ENCODE assay signal across 16 cellular contexts in the genomic region with DNA sequence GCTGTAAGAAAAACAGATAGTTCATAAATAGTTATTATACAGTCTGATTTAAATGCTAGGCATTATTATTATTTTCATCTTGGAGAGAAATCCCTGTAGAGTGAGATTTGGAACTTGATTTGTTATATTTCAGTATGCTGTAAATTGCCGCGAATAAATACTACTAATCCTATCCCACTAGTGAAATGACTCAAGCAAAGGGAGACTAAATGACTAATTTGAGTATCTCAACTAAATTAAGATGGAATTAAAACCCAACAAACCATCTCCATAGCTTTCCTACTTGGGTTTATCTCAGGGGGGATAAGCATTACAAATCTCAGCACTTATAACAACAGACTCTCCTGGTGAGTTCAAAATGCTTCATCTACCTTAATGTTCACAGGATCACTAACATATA.
DNase-seq lines count a peak whose midpoint lies in the region; ATAC-seq and TF ChIP-seq lines count a peak whose summit lies in the region.
"Had no signal": no experiment of that assay in that cellular context is flagged by ENCODE, and none has a peak within 500 bp of the region (broad histone marks: within the 10 kb centered on the region; RNA-seq: fewer than 3 reads in every experiment).

No MANE protein-coding gene starts in this region.

- H3K27ac ChIP-seq in DND-41 (ENCODE audit: low read length) (peak overlapping the region; percentile 6), mammary epithelial cell (ENCODE audit: insufficient read depth, low read depth, low read length) (no peak overlapping the region), tibial artery (no peak overlapping the region)
- H3K27ac ChIP-seq: Peyer's patch had no signal

- TF ChIP-seq CTCF in DND-41 (IDR thresholded peaks at IDR 0.05; ENCODE audit: borderline replicate concordance, extremely low read depth, low read length, poor library complexity, severe bottlenecking), result no peak
- TF ChIP-seq CTCF in Loucy (conservative IDR thresholded peaks at IDR 0.05; ENCODE audit: low read length), result no peak
- TF ChIP-seq CTCF in mammary epithelial cell (conservative IDR thresholded peaks at IDR 0.05 in 1 of 2, IDR thresholded peaks at IDR 0.05 in 1 of 2; ENCODE audit: extremely low read depth in 1 of 2, insufficient read depth in 1 of 2, low read depth in 1 of 2, low read length in 2 of 2), result no peak
- TF ChIP-seq CTCF in retinal pigment epithelial cell (conservative IDR thresholded peaks at IDR 0.05; ENCODE audit: low read depth, low read length), result no peak
- no peak for TF ChIP-seq CTCF in tibial artery (IDR thresholded peaks at IDR 0.05)

- H3K9ac ChIP-seq in DND-41 (ENCODE audit: low read depth, low read length) (0 out of 2 replicates have a peak overlapping the region, but pooled peaks have one; percentile 69), Loucy (ENCODE audit: low read depth, low read length, poor library complexity, severe bottlenecking) (no peak overlapping the region), mammary epithelial cell (ENCODE audit: insufficient read depth, low read length) (no peak overlapping the region)

- H3K27me3 ChIP-seq in DND-41 (ENCODE audit: insufficient read depth, low read length, poor library complexity) (no peaks in the 10 kb centered on the region), Loucy (ENCODE audit: insufficient read depth, low read length, poor library complexity, severe bottlenecking) (no peaks in the 10 kb centered on the region), mammary epithelial cell (ENCODE audit: insufficient read depth, low read length) (no peaks in the 10 kb centered on the region), tibial artery (no peaks in the 10 kb centered on the region)
- H3K27me3 ChIP-seq: Peyer's patch had no signal

- peaks cover 32% of the 10 kb centered on the region for H3K4me1 ChIP-seq in DND-41 (ENCODE audit: insufficient read depth, low read length)
- peaks cover 67% of the 10 kb centered on the region for H3K4me1 ChIP-seq in Loucy (ENCODE audit: insufficient read depth, low read length, poor library complexity, severe bottlenecking)
- H3K4me1 ChIP-seq in mammary epithelial cell (ENCODE audit: insufficient read depth, low read length), result no peaks in the 10 kb centered on the region
- H3K4me1 ChIP-seq in tibial artery, result no peaks in the 10 kb centered on the region
- H3K4me1 ChIP-seq: Peyer's patch had no signal

- 0 out of 2 replicates have a peak, but pooled peaks cover 7% of the 10 kb centered on the region for H3F3A ChIP-seq in Loucy (ENCODE audit: low read depth)

- H4K20me1 ChIP-seq in DND-41 (ENCODE audit: insufficient read depth, low read length) (no peaks in the 10 kb centered on the region), Loucy (ENCODE audit: insufficient read depth, low read length, poor library complexity, severe bottlenecking) (no peaks in the 10 kb centered on the region), mammary epithelial cell (ENCODE audit: insufficient read depth, low read length) (no peaks in the 10 kb centered on the region)

- no peaks in the 10 kb centered on the region for H3K36me3 Mint-ChIP-seq in stimulated activated effector memory CD8-positive, alpha-beta T cell treated with anti-CD3 and anti-CD28 coated beads, Interleukin-12 subunit alpha, Interleukin-12 subunit beta, amount 100 ng/mL, for 72 hours
- H3K36me3 Mint-ChIP-seq: CD4-positive, alpha-beta memory T cell had no signal

- H3K9me3 Mint-ChIP-seq in stimulated activated effector memory CD8-positive, alpha-beta T cell treated with anti-CD3 and anti-CD28 coated beads, Interleukin-12 subunit alpha, Interleukin-12 subunit beta, amount 100 ng/mL, for 72 hours, result no peaks in the 10 kb centered on the region

- 100% methylated on average over 2 of the region's 2 CpGs for WGBS in mammary epithelial cell (ENCODE audit: low coverage, missing lambda C conversion rate)

- peaks cover 41% of the 10 kb centered on the region for H3K79me2 ChIP-seq in DND-41 (ENCODE audit: insufficient read depth, low read length)
- H3K79me2 ChIP-seq in Loucy (ENCODE audit: insufficient read depth, low read length), result peaks cover 45% of the 10 kb centered on the region
- H3K79me2 ChIP-seq in mammary epithelial cell (ENCODE audit: insufficient read depth, low read length), result peaks cover 27% of the 10 kb centered on the region

- no peak overlapping the region for H3K4me3 Mint-ChIP-seq in stimulated activated effector memory CD8-positive, alpha-beta T cell treated with anti-CD3 and anti-CD28 coated beads, Interleukin-12 subunit alpha, Interleukin-12 subunit beta, amount 100 ng/mL, for 72 hours
- H3K4me3 Mint-ChIP-seq: CD4-positive, alpha-beta memory T cell had no signal

- CTCF ChIA-PET in mammary epithelial cell (lab: Charles Lee; ENCODE audit: low non-redundant PET), result no interaction called here

- no peak for DNase-seq in DND-41
- DNase-seq in mammary epithelial cell, result no peak
- DNase-seq in retinal pigment epithelial cell (ENCODE audit: low read depth), result no peak
- no peak for DNase-seq in tibial artery
- no peak for DNase-seq in GDM1 (lab: John Stamatoyannopoulos, UW)
- DNase-seq in stimulated activated effector memory CD8-positive, alpha-beta T cell treated with anti-CD3 and anti-CD28 coated beads, Interleukin-12 subunit alpha, Interleukin-12 subunit beta, amount 100 ng/mL, for 72 hours (ENCODE audit: low spot score in 2 of 2), result no peak
- DNase-seq: AML-193; CD4-positive, alpha-beta memory T cell; DMS79 treated with DMSO at 0.1 percent for 48 hours; HCEC 1CT; NCI-H1048; NCI-H748 treated with DMSO at 0.1 percent for 48 hours; Peyer's patch; SHP77 treated with DMSO at 0.1 percent for 48 hours had no signal

- H2AFZ ChIP-seq in DND-41 (ENCODE audit: low read depth, low read length) (no peak overlapping the region), Loucy (ENCODE audit: low read length) (no peak overlapping the region), mammary epithelial cell (ENCODE audit: low read depth, low read length) (peak overlapping the region; percentile 11)

- dilution Hi-C loops in mammary epithelial cell (cut with HindIII; ENCODE audit: low sequenced_read_pairs), result no loop called here

- no peaks in the 10 kb centered on the region for H3K9me2 ChIP-seq in Loucy (replicated peaks; ENCODE audit: low read depth, low read length)

- H3K4me2 ChIP-seq in DND-41 (ENCODE audit: insufficient read depth, low read length) (peak overlapping the region; percentile 61), Loucy (ENCODE audit: low read depth, low read length, poor library complexity, severe bottlenecking) (peak overlapping the region; percentile 96), mammary epithelial cell (ENCODE audit: insufficient read depth, low read depth, low read length) (peak overlapping the region; percentile 87)

- H3K4me3 ChIP-seq in DND-41 (ENCODE audit: low read depth in 1 of 2, low read length in 2 of 2) (peak overlapping the region in 1 of 2 experiments; percentile 31; a peak in 1 of 4 replicates), Loucy (ENCODE audit: low read length, poor library complexity, severe bottlenecking) (peak overlapping the region; percentile 52), mammary epithelial cell (replicated peaks in 1 of 3; ENCODE audit: insufficient read depth in 1 of 3, low read depth in 2 of 3, low read length in 3 of 3) (no peak overlapping the region), retinal pigment epithelial cell (ENCODE audit: low read length) (peak overlapping the region; percentile 75), tibial artery (no peak overlapping the region)
- H3K4me3 ChIP-seq: Peyer's patch had no signal

- in situ Hi-C loops in mammary epithelial cell (cut with MboI; ENCODE audit: low sequenced_read_pairs in 2 of 2), result no loop called here

- no peak overlapping the region for H3K27ac Mint-ChIP-seq in stimulated activated effector memory CD8-positive, alpha-beta T cell treated with anti-CD3 and anti-CD28 coated beads, Interleukin-12 subunit alpha, Interleukin-12 subunit beta, amount 100 ng/mL, for 72 hours
- H3K27ac Mint-ChIP-seq: CD4-positive, alpha-beta memory T cell had no signal

- H3K36me3 ChIP-seq in DND-41 (ENCODE audit: insufficient read depth, low read length) (no peaks in the 10 kb centered on the region), Loucy (ENCODE audit: insufficient read depth, low read length) (no peaks in the 10 kb centered on the region), mammary epithelial cell (ENCODE audit: insufficient read depth, low read length) (no peaks in the 10 kb centered on the region), tibial artery (no peaks in the 10 kb centered on the region)
- H3K36me3 ChIP-seq: Peyer's patch had no signal

- intact Hi-C loops in mammary epithelial cell (cut with micrococcal nuclease) (no loop called here), tibial artery (cut with DNase I; ENCODE audit: low total_unique reads) (no loop called here)

- no peaks in the 10 kb centered on the region for H3K4me1 Mint-ChIP-seq in stimulated activated effector memory CD8-positive, alpha-beta T cell treated with anti-CD3 and anti-CD28 coated beads, Interleukin-12 subunit alpha, Interleukin-12 subunit beta, amount 100 ng/mL, for 72 hours

- BruUV-seq in mammary epithelial cell (replicated peaks; lab: Mats Ljungman, UMichigan), result no TSS peak

- ATAC-seq in DND-41 (ENCODE audit: insufficient read depth, low read depth) (no peak), HG02884 (IDR thresholded peaks at IDR 0.05; ENCODE audit: unreplicated experiment) (no peak)
- ATAC-seq in stimulated activated effector memory CD8-positive, alpha-beta T cell treated with anti-CD3 and anti-CD28 coated beads, Interleukin-12 subunit alpha, Interleukin-12 subunit beta, amount 100 ng/mL, for 72 hours, result no peak

- H3K9me3 ChIP-seq in DND-41 (ENCODE audit: insufficient read depth, low read length, severe bottlenecking), result no peaks in the 10 kb centered on the region
- no peaks in the 10 kb centered on the region for H3K9me3 ChIP-seq in Loucy (ENCODE audit: insufficient read depth, low read depth, low read length)
- no peaks in the 10 kb centered on the region for H3K9me3 ChIP-seq in mammary epithelial cell (replicated peaks; ENCODE audit: insufficient read depth, low read length)
- no peaks in the 10 kb centered on the region for H3K9me3 ChIP-seq in tibial artery
- H3K9me3 ChIP-seq: Peyer's patch had no signal

Comparison
In these comparisons a context has a peak if more than half of its experiments do, and no peak if none do; other contexts are left out.
1. H3K4me3 ChIP-seq: peak in Loucy (single experiment) and retinal pigment epithelial cell (single experiment); none in mammary epithelial cell (0 of 3) and tibial artery (0 of 2).
2. Peak in every context shown above with its lines, with median percentiles within 50 percentile points of each other: H3K4me2 ChIP-seq.